Comparison of ENCODE assay signal across 1 cellular context in the genomic region with DNA sequence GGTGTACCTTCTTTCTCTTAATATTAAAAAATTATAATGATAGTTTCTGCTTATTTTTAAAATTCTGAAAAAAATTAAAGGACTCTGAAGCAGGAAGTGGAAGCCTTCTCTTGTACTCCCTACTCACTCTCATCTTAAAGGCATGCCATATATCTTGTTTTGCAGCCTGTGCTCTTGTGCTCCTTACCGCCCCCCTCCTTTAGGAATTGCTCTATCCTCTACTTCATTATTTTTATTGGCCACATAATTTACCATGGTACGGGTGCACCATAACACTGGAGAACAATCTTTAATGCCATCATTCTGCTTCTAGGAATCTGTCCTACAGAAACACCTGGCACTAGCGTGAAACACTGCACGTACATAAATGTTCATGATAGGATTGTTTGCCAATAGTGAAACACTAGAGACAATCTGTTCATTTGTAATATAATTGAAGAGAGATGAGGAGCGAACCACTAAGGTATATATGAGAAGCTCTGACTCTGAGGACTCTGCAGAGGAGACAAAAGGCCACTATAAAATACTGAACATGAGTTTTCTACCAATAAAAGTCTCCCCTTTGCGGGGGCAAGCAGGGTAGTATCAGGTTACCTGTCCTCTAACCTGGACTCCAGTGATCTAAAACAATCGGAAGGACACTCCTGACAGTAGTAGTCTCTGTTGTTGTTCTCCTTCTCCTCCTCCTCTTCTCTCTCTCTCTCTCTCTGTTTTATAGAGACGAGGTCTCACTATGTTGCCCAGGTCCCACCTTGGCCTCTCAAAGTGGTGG.
TF ChIP-seq lines count a peak whose summit lies in the region.

No MANE protein-coding gene starts in this region.

TF ChIP-seq in endothelial cell of umbilical vein, 7 proteins besides CTCF, POLR2A, EP300 and RAD21:
- TF ChIP-seq EZH2 (IDR thresholded peaks at IDR 0.05; ENCODE audit: borderline replicate concordance, low read depth, low read length, severe bottlenecking) (no peak), JUN (IDR thresholded peaks at IDR 0.05; ENCODE audit: borderline replicate concordance, insufficient read depth, insufficient read length, low read depth) (no peak), MYC (IDR thresholded peaks at IDR 0.05; ENCODE audit: low read depth, low read length) (no peak), GATA2 (IDR thresholded peaks at IDR 0.05; ENCODE audit: insufficient read depth, insufficient read length, low read depth, low read length) (no peak), FOS (IDR thresholded peaks at IDR 0.05; ENCODE audit: borderline replicate concordance, insufficient read depth, low read length) (no peak), POLR2AphosphoS5 (IDR thresholded peaks at IDR 0.05; ENCODE audit: insufficient read depth, low read depth, low read length) (no peak)
- TF ChIP-seq, protein P1, sequence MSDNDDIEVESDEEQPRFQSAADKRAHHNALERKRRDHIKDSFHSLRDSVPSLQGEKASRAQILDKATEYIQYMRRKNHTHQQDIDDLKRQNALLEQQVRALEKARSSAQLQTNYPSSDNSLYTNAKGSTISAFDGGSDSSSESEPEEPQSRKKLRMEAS (IDR thresholded peaks at IDR 0.05; ENCODE audit: insufficient read depth, insufficient read length): no peak
TF ChIP-seq in endothelial cell of umbilical vein: peak in this region for 0.
